In genomic region chr4:148441986-148442829, GRCh38 we compare ENCODE assay signal across 8 cellular contexts. TPM values are rescaled to one million over a fixed set of nuclear protein-coding genes. Genes with fewer than 3 reads are reported as not detected.
DNase-seq lines count a peak whose midpoint lies in the region; ATAC-seq, FAIRE-seq and TF ChIP-seq lines count a peak whose summit lies in the region.

Gene NR3C2, minus strand, starts transcription at chr4:148442414.

- H3K4me3 ChIP-seq in A673 (ENCODE audit: low read depth, low read length, poor library complexity, severe bottlenecking), result peak within 1 kb of the TSS; percentile 72
- peak within 1 kb of the TSS; percentile 80 for H3K4me3 ChIP-seq in WERI-Rb-1 (ENCODE audit: low read depth, low read length)
- H3K4me3 ChIP-seq in bronchial epithelial cell (ENCODE audit: low read depth, low read length), result peak within 1 kb of the TSS; percentile 92
- H3K4me3 ChIP-seq in iPS-18c (ENCODE audit: insufficient read depth, low read depth, low read length), result peak within 1 kb of the TSS; percentile 81
- peak within 1 kb of the TSS; percentile 89 for H3K4me3 ChIP-seq in skeletal muscle satellite cell (ENCODE audit: low read length)

- H3K4me1 ChIP-seq in A673 (ENCODE audit: insufficient read depth, low read length, poor library complexity, severe bottlenecking) (peaks cover 13% of the 10 kb centered on the region), skeletal muscle satellite cell (ENCODE audit: control insufficient read depth, insufficient read depth, low read length) (peaks cover 19% of the 10 kb centered on the region)

- no peak for FAIRE-seq in bronchial epithelial cell (lab: Jason Lieb, UNC)

- POLR2A ChIA-PET in A673 (lab: Charles Lee; ENCODE audit: low non-redundant PET), result no interaction called here

- H3K9me3 ChIP-seq in A673 (ENCODE audit: low read depth, low read length, poor library complexity, severe bottlenecking), result no peaks in the 10 kb centered on the region
- no peaks in the 10 kb centered on the region for H3K9me3 ChIP-seq in WERI-Rb-1 (ENCODE audit: severe bottlenecking)
- no peaks in the 10 kb centered on the region for H3K9me3 ChIP-seq in iPS-18c (ENCODE audit: control insufficient read depth, insufficient read depth, low read length)
- no peaks in the 10 kb centered on the region for H3K9me3 ChIP-seq in skeletal muscle satellite cell (replicated peaks; ENCODE audit: low read length)

- H3K4me2 ChIP-seq in skeletal muscle satellite cell (ENCODE audit: low read length), result peak within 1 kb of the TSS; percentile 96

- TF ChIP-seq CTCF in A673 (conservative IDR thresholded peaks at IDR 0.05; ENCODE audit: low read depth, low read length) (no peak), WERI-Rb-1 (IDR thresholded peaks at IDR 0.05; ENCODE audit: low read depth, low read length) (no peak), bronchial epithelial cell (IDR thresholded peaks at IDR 0.05; ENCODE audit: insufficient read depth, low read length, severe bottlenecking) (no peak)

- peak within 1 kb of the TSS; percentile 72 for H3K9ac ChIP-seq in skeletal muscle satellite cell (ENCODE audit: low read depth, low read length)

- ATAC-seq in GM18861 (IDR thresholded peaks at IDR 0.05; ENCODE audit: unreplicated experiment), result peak; percentile 98
- peak; percentile 98 for ATAC-seq in HG03095 (IDR thresholded peaks at IDR 0.05; ENCODE audit: unreplicated experiment)

- intact Hi-C loops in A673 (cut with micrococcal nuclease; ENCODE audit: unreplicated experiment), result loop anchor here (10.0 kb wide), 3 partner anchors 823 to 1453 kb away; no protein-coding TSS in a partner anchor

- H3K36me3 ChIP-seq in A673 (ENCODE audit: insufficient read depth, low read length, poor library complexity, severe bottlenecking), result no peaks in the 10 kb centered on the region
- H3K36me3 ChIP-seq in WERI-Rb-1, result no peaks in the 10 kb centered on the region
- H3K36me3 ChIP-seq in bronchial epithelial cell (ENCODE audit: control insufficient read depth, insufficient read depth, low read length), result no peaks in the 10 kb centered on the region
- H3K36me3 ChIP-seq in skeletal muscle satellite cell (ENCODE audit: insufficient read depth, low read length), result no peaks in the 10 kb centered on the region

- CTCF ChIA-PET in A673 (lab: Charles Lee), result interaction anchor here (0.7 kb wide), 1 partner anchor 589 kb away, joined by 3 read pairs; no protein-coding TSS in a partner anchor

- BruUV-seq in A673 (replicated peaks; lab: Mats Ljungman, UMichigan), result no TSS peak

- peaks cover 15% of the 10 kb centered on the region for H3K27me3 ChIP-seq in A673 (replicated peaks; ENCODE audit: insufficient read depth, low read depth, low read length, poor library complexity)
- peaks cover 16% of the 10 kb centered on the region for H3K27me3 ChIP-seq in WERI-Rb-1 (ENCODE audit: insufficient read depth, low read depth, severe bottlenecking)
- H3K27me3 ChIP-seq in bronchial epithelial cell (ENCODE audit: control insufficient read depth, insufficient read depth, low read length), result peaks cover 11% of the 10 kb centered on the region
- H3K27me3 ChIP-seq in skeletal muscle satellite cell (ENCODE audit: control insufficient read depth, insufficient read depth, low read length), result peaks cover 36% of the 10 kb centered on the region

- H3K27ac ChIP-seq in A673 (ENCODE audit: low read depth, low read length, poor library complexity, severe bottlenecking), result peak within 1 kb of the TSS; percentile 43
- H3K27ac ChIP-seq in WERI-Rb-1, result peak within 1 kb of the TSS; percentile 8; the same call in 1 of the 2 replicates

- DNase-seq in A673 (ENCODE audit: low spot score) (peak; percentile 98), NCI-H2171 (lab: John Stamatoyannopoulos, UW) (peak; percentile 68), WERI-Rb-1 (peak; percentile 100), bronchial epithelial cell (ENCODE audit: low read depth) (peak; percentile 92)

RNA-seq across cellular contexts. Expression of gene NR3C2, which starts in this region (rescaled TPM):
- total RNA-seq in A673 (2021) (1.6 and 2.2 TPM in 2 replicates), bronchial epithelial cell (0.77 and 0.79 TPM in 2 replicates)
- total RNA-seq in skeletal muscle satellite cell (2012; rRNA removed), result 0.25 and 0.44 TPM in 2 replicates

Comparison
In these comparisons a context has a peak if more than half of its experiments do, and no peak if none do; other contexts are left out.
1. Peak in every context shown above with its lines: DNase-seq, ATAC-seq, H3K4me3 ChIP-seq and H3K27ac ChIP-seq.
2. Peak in DNase-seq and H3K4me3 ChIP-seq in bronchial epithelial cell; RNA of the gene not detected or under 1 TPM.